Comparison of ENCODE assay signal across 8 cellular contexts in the genomic region with DNA sequence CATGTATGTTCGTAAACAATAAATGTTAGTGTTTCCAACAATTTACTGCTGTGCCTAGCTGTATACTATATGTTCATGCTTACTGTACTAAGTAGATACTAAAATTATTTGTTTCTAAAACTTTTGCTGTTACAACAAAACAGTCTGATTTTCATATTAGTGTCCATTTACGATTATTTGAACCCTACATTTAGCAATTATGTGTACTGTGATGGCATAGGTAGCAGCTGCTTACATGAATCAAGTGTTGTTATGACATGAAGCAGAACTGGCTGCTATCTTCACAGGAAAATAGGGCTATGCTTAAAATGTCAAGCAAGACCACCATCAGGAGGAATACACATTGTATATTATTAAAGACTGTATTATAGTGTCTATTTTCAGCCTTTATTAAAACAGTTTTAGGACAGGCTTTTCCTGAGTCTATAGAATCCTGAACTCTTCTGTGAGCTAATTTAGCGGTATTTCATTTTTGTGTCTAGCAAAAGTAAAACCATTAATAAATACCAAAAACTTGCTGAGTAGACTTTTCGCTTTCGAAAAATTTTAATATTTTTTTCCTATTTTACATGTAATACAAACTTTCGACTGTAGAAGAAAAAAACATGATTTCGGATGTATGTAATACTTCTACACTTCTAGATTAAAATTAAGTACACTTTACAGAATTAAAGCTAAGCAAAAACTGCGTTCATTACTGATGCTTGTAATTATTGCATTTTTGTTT. TPM values are rescaled to one million over a fixed set of nuclear protein-coding genes. Genes with fewer than 3 reads are reported as not detected.
A peak's percentile ranks its signal among the peaks of the same experiment; 100 is the strongest.
DNase-seq lines count a peak whose midpoint lies in the region; ATAC-seq and TF ChIP-seq lines count a peak whose summit lies in the region.

No MANE protein-coding gene starts in this region.

- H3K9me2 ChIP-seq in Loucy (replicated peaks; ENCODE audit: low read depth, low read length), result no peaks in the 10 kb centered on the region

- H3K36me3 Mint-ChIP-seq in CD8-positive, alpha-beta T cell, result peaks cover 33% of the 10 kb centered on the region
- peaks cover 28% of the 10 kb centered on the region for H3K36me3 Mint-ChIP-seq in dendritic cell treated with granulocyte-macrophage colony-stimulating factor and Interleukin-4, amounts not matched to agents 40 ng/mL and 50 ng/mL, for 4 days (ENCODE audit: low read depth)
- peaks cover 7% of the 10 kb centered on the region for H3K36me3 Mint-ChIP-seq in neural crest cell (ENCODE audit: low read depth)

- H3K4me3 Mint-ChIP-seq in CD8-positive, alpha-beta T cell, result peak overlapping the region; percentile 87
- peak overlapping the region; percentile 98 for H3K4me3 Mint-ChIP-seq in dendritic cell treated with granulocyte-macrophage colony-stimulating factor and Interleukin-4, amounts not matched to agents 40 ng/mL and 50 ng/mL, for 4 days
- H3K4me3 Mint-ChIP-seq in neural crest cell, result peak overlapping the region; percentile 89

- H3K27ac ChIP-seq in CD8-positive, alpha-beta T cell (ENCODE audit: low read depth, low read length), result peak overlapping the region; percentile 94

- CTCF ChIA-PET in CD8-positive, alpha-beta T cell (lab: Charles Lee), result interaction anchor here (0.9 to 3.9 kb wide), 7 partner anchors 8 to 127 kb away, joined by 3 to 26 read pairs (median 5); partner anchors contain the start of gene SGPP1

- 0 out of 2 replicates have a peak, but pooled peaks cover 5% of the 10 kb centered on the region for H3F3A ChIP-seq in Loucy (ENCODE audit: low read depth)

- TF ChIP-seq CTCF in CD8-positive, alpha-beta T cell (IDR thresholded peaks at IDR 0.05), result no peak
- TF ChIP-seq CTCF in Loucy (conservative IDR thresholded peaks at IDR 0.05; ENCODE audit: low read length), result no peak
- TF ChIP-seq CTCF in neural crest cell (conservative IDR thresholded peaks at IDR 0.05), result no peak

- H2AFZ ChIP-seq in Loucy (ENCODE audit: low read length), result peak overlapping the region; percentile 82; the same call in 1 of the 2 replicates

- no peaks in the 10 kb centered on the region for H3K27me3 Mint-ChIP-seq in CD8-positive, alpha-beta T cell (ENCODE audit: low read depth)
- no peaks in the 10 kb centered on the region for H3K27me3 Mint-ChIP-seq in dendritic cell treated with granulocyte-macrophage colony-stimulating factor and Interleukin-4, amounts not matched to agents 40 ng/mL and 50 ng/mL, for 4 days
- H3K27me3 Mint-ChIP-seq in neural crest cell (ENCODE audit: low read depth), result no peaks in the 10 kb centered on the region

- H3K27ac Mint-ChIP-seq in CD8-positive, alpha-beta T cell, result peak overlapping the region; percentile 96
- H3K27ac Mint-ChIP-seq in dendritic cell treated with granulocyte-macrophage colony-stimulating factor and Interleukin-4, amounts not matched to agents 40 ng/mL and 50 ng/mL, for 4 days, result peak overlapping the region; percentile 99
- H3K27ac Mint-ChIP-seq in neural crest cell (ENCODE audit: unreplicated experiment), result no peak overlapping the region

- peaks cover 30% of the 10 kb centered on the region for H3K4me1 ChIP-seq in CD8-positive, alpha-beta T cell (ENCODE audit: insufficient read depth, low read length)
- peaks cover 30% of the 10 kb centered on the region for H3K4me1 ChIP-seq in Loucy (ENCODE audit: insufficient read depth, low read length, poor library complexity, severe bottlenecking)

- H3K9me3 ChIP-seq in CD8-positive, alpha-beta T cell (ENCODE audit: low read length), result no peaks in the 10 kb centered on the region
- H3K9me3 ChIP-seq in Loucy (ENCODE audit: insufficient read depth, low read depth, low read length), result no peaks in the 10 kb centered on the region

- H3K36me3 ChIP-seq in CD8-positive, alpha-beta T cell (ENCODE audit: insufficient read depth, low read length), result no peaks in the 10 kb centered on the region
- H3K36me3 ChIP-seq in Loucy (ENCODE audit: insufficient read depth, low read length), result no peaks in the 10 kb centered on the region

- intact Hi-C loops in CD8-positive, alpha-beta T cell (cut with DNase I, micrococcal nuclease), result loop anchor here (1.0 to 10.0 kb wide), 11 partner anchors 7 to 1881 kb away; partner anchors contain the start of genes SYNE2 (in 2 of the 2), ZBTB25 (in 2 of the 2), CHURC1 (in 1 of the 2) and FNTB (in 1 of the 2)
- intact Hi-C loops in dendritic cell treated with granulocyte-macrophage colony-stimulating factor and Interleukin-4, amounts not matched to agents 40 ng/mL and 50 ng/mL, for 4 days (cut with micrococcal nuclease), result loop anchor here (1.0 to 5.0 kb wide), 3 partner anchors 84 to 694 kb away; partner anchors contain the start of gene PPP2R5E

- peak overlapping the region; percentile 82 for H3K4me2 ChIP-seq in Loucy (ENCODE audit: low read depth, low read length, poor library complexity, severe bottlenecking)

- H3K4me3 ChIP-seq in CD8-positive, alpha-beta T cell (ENCODE audit: low read depth, low read length), result peak overlapping the region; percentile 89
- peak overlapping the region; percentile 75 for H3K4me3 ChIP-seq in Loucy (ENCODE audit: low read length, poor library complexity, severe bottlenecking)

- DNase-seq in CD8-positive, alpha-beta T cell, result no peak
- DNase-seq in neural crest cell (ENCODE audit: low read depth, low spot score) (no peak), ecto neural progenitor cell (ENCODE audit: low spot score) (no peak), hippocampal formation (lab: John Stamatoyannopoulos, UW) (no peak)
- no peak for DNase-seq in stimulated activated CD4-positive, alpha-beta T cell treated with anti-CD3 and anti-CD28 coated beads, Interleukin-2, amount 100 ng/mL, for 48 hours

- H3K9me3 Mint-ChIP-seq in CD8-positive, alpha-beta T cell, result no peaks in the 10 kb centered on the region
- no peaks in the 10 kb centered on the region for H3K9me3 Mint-ChIP-seq in dendritic cell treated with granulocyte-macrophage colony-stimulating factor and Interleukin-4, amounts not matched to agents 40 ng/mL and 50 ng/mL, for 4 days
- H3K9me3 Mint-ChIP-seq in neural crest cell, result no peaks in the 10 kb centered on the region

- no peak for ATAC-seq in CD8-positive, alpha-beta T cell
- no peak for ATAC-seq in GM18517 (IDR thresholded peaks at IDR 0.05; ENCODE audit: unreplicated experiment)

- POLR2A ChIA-PET in CD8-positive, alpha-beta T cell (lab: Charles Lee), result interaction anchor here (0.6 to 3.3 kb wide), 15 partner anchors 8 to 1859 kb away, joined by 3 to 63 read pairs (median 6); partner anchors contain the start of genes PPP2R5E, SGPP1, ZBTB1 and ZBTB25

- H3K27me3 ChIP-seq in CD8-positive, alpha-beta T cell (ENCODE audit: insufficient read depth, low read length), result no peaks in the 10 kb centered on the region
- no peaks in the 10 kb centered on the region for H3K27me3 ChIP-seq in Loucy (ENCODE audit: insufficient read depth, low read length, poor library complexity, severe bottlenecking)

- H3K4me1 Mint-ChIP-seq in CD8-positive, alpha-beta T cell (ENCODE audit: low read depth), result peaks cover 52% of the 10 kb centered on the region
- peaks cover 10% of the 10 kb centered on the region for H3K4me1 Mint-ChIP-seq in dendritic cell treated with granulocyte-macrophage colony-stimulating factor and Interleukin-4, amounts not matched to agents 40 ng/mL and 50 ng/mL, for 4 days (ENCODE audit: low read depth)
- peaks cover 21% of the 10 kb centered on the region for H3K4me1 Mint-ChIP-seq in neural crest cell

- H3K9ac ChIP-seq in Loucy (ENCODE audit: low read depth, low read length, poor library complexity, severe bottlenecking), result peak overlapping the region; percentile 83

- peaks cover 48% of the 10 kb centered on the region for H3K79me2 ChIP-seq in Loucy (ENCODE audit: insufficient read depth, low read length)

- peaks cover 4% of the 10 kb centered on the region for H4K20me1 ChIP-seq in Loucy (ENCODE audit: insufficient read depth, low read length, poor library complexity, severe bottlenecking)

RNA-seq across cellular contexts. Expression of gene WDR89, which starts 1.1 kb away (rescaled TPM):
- total RNA-seq in CD8-positive, alpha-beta T cell, result 10 to 100 TPM; 13.6 to 13.7 TPM
- 23.6 and 24.7 TPM in 2 replicates for total RNA-seq in neural crest cell
